1 cellular context compared by ENCODE assay signal in the genomic region with DNA sequence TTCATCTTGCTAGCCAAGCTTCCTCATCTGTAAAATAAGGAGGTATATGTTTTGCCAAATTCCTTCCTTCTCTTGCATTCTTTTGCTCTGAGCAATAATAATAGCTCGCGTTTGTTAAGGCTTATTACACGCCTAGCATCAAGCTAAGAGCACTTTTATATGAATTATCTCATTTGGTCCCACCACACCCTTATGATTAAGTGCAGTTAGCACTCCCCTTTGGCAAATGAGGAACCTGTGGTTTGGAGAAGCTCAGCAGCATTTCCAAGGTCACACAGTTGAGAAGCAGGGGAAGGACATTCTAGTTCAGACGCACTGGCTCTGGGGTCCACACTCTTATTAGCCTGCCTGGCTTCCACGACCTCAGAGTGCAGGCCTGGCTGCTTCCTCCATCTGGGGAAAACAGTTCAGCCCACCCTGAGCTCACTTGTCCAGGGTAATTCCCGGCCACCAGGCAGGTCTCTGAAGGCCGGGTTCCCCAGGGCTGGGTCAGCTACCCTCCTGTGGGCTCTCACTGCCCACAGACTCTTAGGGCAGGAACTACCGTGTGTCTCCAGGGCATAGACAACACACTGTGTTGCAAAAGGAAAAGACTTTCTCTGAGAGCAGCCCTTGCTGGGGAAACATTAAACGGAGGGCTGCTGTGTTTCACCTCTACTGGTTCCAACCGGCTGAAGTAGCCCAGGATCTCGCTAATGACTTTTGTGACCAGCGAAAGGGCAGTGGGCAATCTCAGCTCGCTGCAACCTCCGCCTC.
TF ChIP-seq lines count a peak whose summit lies in the region.

No MANE protein-coding gene starts in this region.

TF ChIP-seq in HepG2, 621 proteins besides CTCF, POLR2A, EP300 and RAD21:
- TF ChIP-seq, protein P1, sequence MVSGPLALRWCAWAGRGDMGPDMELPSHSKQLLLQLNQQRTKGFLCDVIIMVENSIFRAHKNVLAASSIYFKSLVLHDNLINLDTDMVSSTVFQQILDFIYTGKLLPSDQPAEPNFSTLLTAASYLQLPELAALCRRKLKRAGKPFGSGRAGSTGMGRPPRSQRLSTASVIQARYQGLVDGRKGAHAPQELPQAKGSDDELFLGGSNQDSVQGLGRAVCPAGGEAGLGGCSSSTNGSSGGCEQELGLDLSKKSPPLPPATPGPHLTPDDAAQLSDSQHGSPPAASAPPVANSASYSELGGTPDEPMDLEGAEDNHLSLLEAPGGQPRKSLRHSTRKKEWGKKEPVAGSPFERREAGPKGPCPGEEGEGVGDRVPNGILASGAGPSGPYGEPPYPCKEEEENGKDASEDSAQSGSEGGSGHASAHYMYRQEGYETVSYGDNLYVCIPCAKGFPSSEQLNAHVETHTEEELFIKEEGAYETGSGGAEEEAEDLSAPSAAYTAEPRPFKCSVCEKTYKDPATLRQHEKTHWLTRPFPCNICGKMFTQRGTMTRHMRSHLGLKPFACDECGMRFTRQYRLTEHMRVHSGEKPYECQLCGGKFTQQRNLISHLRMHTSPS (CRISPR knock-in tag; IDR thresholded peaks at IDR 0.05; ENCODE audit: low read depth) = no peak
- TF ChIP-seq TP53 (CRISPR knock-in tag; conservative IDR thresholded peaks at IDR 0.05) (no peak), RCOR2 (CRISPR knock-in tag; IDR thresholded peaks at IDR 0.05) (no peak), TBP (CRISPR knock-in tag; IDR thresholded peaks at IDR 0.05) (no peak), XBP1 (CRISPR knock-in tag; IDR thresholded peaks at IDR 0.05) (no peak), SIN3B (IDR thresholded peaks at IDR 0.05; ENCODE audit: low read length) (no peak), THRA (CRISPR knock-in tag; IDR thresholded peaks at IDR 0.05; ENCODE audit: borderline replicate concordance) (no peak), TCF7 (IDR thresholded peaks at IDR 0.05; ENCODE audit: low read depth) (no peak), GMEB2 (CRISPR knock-in tag; IDR thresholded peaks at IDR 0.05; ENCODE audit: low read depth) (no peak), SCMH1 (CRISPR knock-in tag; IDR thresholded peaks at IDR 0.05; ENCODE audit: borderline replicate concordance) (no peak), CBFB (CRISPR knock-in tag; IDR thresholded peaks at IDR 0.05) (no peak), DNMT3B (CRISPR knock-in tag; conservative IDR thresholded peaks at IDR 0.05) (no peak), ZFP82 (CRISPR knock-in tag; IDR thresholded peaks at IDR 0.05; ENCODE audit: borderline replicate concordance) (no peak), FOXJ3 (CRISPR knock-in tag; IDR thresholded peaks at IDR 0.05; ENCODE audit: borderline replicate concordance) (no peak), HOXA9 (CRISPR knock-in tag; IDR thresholded peaks at IDR 0.05; ENCODE audit: borderline replicate concordance) (no peak), ZBTB38 (CRISPR knock-in tag; IDR thresholded peaks at IDR 0.05) (no peak), SRF (IDR thresholded peaks at IDR 0.05; ENCODE audit: low read depth, low read length) (no peak), ZNF570 (CRISPR knock-in tag; IDR thresholded peaks at IDR 0.05; ENCODE audit: borderline replicate concordance) (no peak), ZNF503 (CRISPR knock-in tag; IDR thresholded peaks at IDR 0.05) (no peak)
- TF ChIP-seq, protein P2, sequence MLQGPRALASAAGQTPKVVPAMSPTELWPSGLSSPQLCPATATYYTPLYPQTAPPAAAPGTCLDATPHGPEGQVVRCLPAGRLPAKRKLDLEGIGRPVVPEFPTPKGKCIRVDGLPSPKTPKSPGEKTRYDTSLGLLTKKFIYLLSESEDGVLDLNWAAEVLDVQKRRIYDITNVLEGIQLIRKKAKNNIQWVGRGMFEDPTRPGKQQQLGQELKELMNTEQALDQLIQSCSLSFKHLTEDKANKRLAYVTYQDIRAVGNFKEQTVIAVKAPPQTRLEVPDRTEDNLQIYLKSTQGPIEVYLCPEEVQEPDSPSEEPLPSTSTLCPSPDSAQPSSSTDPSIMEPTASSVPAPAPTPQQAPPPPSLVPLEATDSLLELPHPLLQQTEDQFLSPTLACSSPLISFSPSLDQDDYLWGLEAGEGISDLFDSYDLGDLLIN (CRISPR knock-in tag; IDR thresholded peaks at IDR 0.05; ENCODE audit: borderline replicate concordance) = no peak
